Comparison of ENCODE assay signal across 29 cellular contexts in genomic region chr4:155523358-155523757, GRCh38.
DNase-seq lines count a peak whose midpoint lies in the region; ATAC-seq and TF ChIP-seq lines count a peak whose summit lies in the region.
"Had no signal": no experiment of that assay in that cellular context is flagged by ENCODE, and none has a peak within 500 bp of the region (broad histone marks: within the 10 kb centered on the region; RNA-seq: fewer than 3 reads in every experiment).

No MANE protein-coding gene starts in this region.

- ATAC-seq in left cardiac atrium (no peak), GM21717 (IDR thresholded peaks at IDR 0.05; ENCODE audit: unreplicated experiment) (no peak)
- ATAC-seq: A549, PC-3, SK-N-SH treated with all-trans-retinoic acid at 6 μM for 48 hours had no signal

- H3K9me3 ChIP-seq in left ventricle myocardium inferior (replicated peaks) (peaks cover 13% of the 10 kb centered on the region), esophagus muscularis mucosa (no peaks in the 10 kb centered on the region)
- H3K9me3 ChIP-seq: A549, HAP-1, SJCRH30 had no signal

- no peak for TF ChIP-seq EP300 in esophagus muscularis mucosa (IDR thresholded peaks at IDR 0.05)

- H3K4me3 Mint-ChIP-seq in nephron: no peak overlapping the region
- no peak overlapping the region for H3K4me3 Mint-ChIP-seq in activated naive CD8-positive, alpha-beta T cell treated with anti-CD3 and anti-CD28 coated beads for 36 hours
- H3K4me3 Mint-ChIP-seq: CD4-positive, alpha-beta memory T cell; HFFc6; IgD-negative memory B cell had no signal

- peak overlapping the region; percentile 48 to 89 (median 88) for H3K27ac Mint-ChIP-seq in nephron
- H3K27ac Mint-ChIP-seq in activated naive CD8-positive, alpha-beta T cell treated with anti-CD3 and anti-CD28 coated beads for 36 hours: no peak overlapping the region
- H3K27ac Mint-ChIP-seq: CD4-positive, alpha-beta memory T cell; HFFc6; IgD-negative memory B cell had no signal

- no peak overlapping the region for H3K4me3 ChIP-seq in left ventricle myocardium inferior
- H3K4me3 ChIP-seq in esophagus muscularis mucosa: no peak overlapping the region
- H3K4me3 ChIP-seq: A549, HAP-1, SJCRH30 had no signal

- H3K9me3 Mint-ChIP-seq in nephron: peaks cover 17% of the 10 kb centered on the region
- H3K9me3 Mint-ChIP-seq in activated naive CD8-positive, alpha-beta T cell treated with anti-CD3 and anti-CD28 coated beads for 36 hours: peaks cover 7% of the 10 kb centered on the region

- DNase-seq in left ventricle myocardium inferior (no peak), left cardiac atrium (no peak), esophagus muscularis mucosa (ENCODE audit: extremely low spot score) (no peak), cortex of kidney (lab: John Stamatoyannopoulos, UW) (no peak)
- DNase-seq in activated naive CD8-positive, alpha-beta T cell treated with anti-CD3 and anti-CD28 coated beads for 36 hours: no peak
- DNase-seq: C1 segment of cervical spinal cord; CD4-positive, alpha-beta memory T cell; COR-L47; DMS79 treated with DMSO at 0.1 percent for 48 hours; GF-D8; GOT3; HFFc6; NCI-H1092; NCI-H1436; NCI-H187; NCI-H2081 treated with DMSO at 0.1 percent for 48 hours; NCI-H446; NCI-H524 treated with DMSO at 0.1 percent for 48 hours; NCI-H774; NK-92 treated with Interleukin-12 subunit alpha and Interleukin-12 subunit beta, amount 100 ng/mL, for 24 hours; PC-3; SJCRH30 had no signal

- TF ChIP-seq POLR2A in esophagus muscularis mucosa (IDR thresholded peaks at IDR 0.05; ENCODE audit: low read depth): no peak

- no peaks in the 10 kb centered on the region for H3K36me3 Mint-ChIP-seq in nephron (ENCODE audit: low read depth)
- no peaks in the 10 kb centered on the region for H3K36me3 Mint-ChIP-seq in activated naive CD8-positive, alpha-beta T cell treated with anti-CD3 and anti-CD28 coated beads for 36 hours
- H3K36me3 Mint-ChIP-seq: CD4-positive, alpha-beta memory T cell had no signal

- H3K27me3 Mint-ChIP-seq in nephron (ENCODE audit: low read depth): no peaks in the 10 kb centered on the region
- H3K27me3 Mint-ChIP-seq in activated naive CD8-positive, alpha-beta T cell treated with anti-CD3 and anti-CD28 coated beads for 36 hours: no peaks in the 10 kb centered on the region

- intact Hi-C loops in left ventricle myocardium inferior (cut with micrococcal nuclease): no loop called here
- intact Hi-C loops in left cardiac atrium (cut with DNase I): no loop called here
- intact Hi-C loops in esophagus muscularis mucosa (cut with DNase I): loop anchor here (10.0 kb wide), 1 partner anchor 231 kb away; the partner anchor contains the start of gene GUCY1B1

- H3K4me1 ChIP-seq in left ventricle myocardium inferior (peaks cover 29% of the 10 kb centered on the region), esophagus muscularis mucosa (peaks cover 9 to 43% (median 34%) of the 10 kb centered on the region in 4 donors)
- H3K4me1 ChIP-seq: A549, HAP-1, SJCRH30 had no signal

- TF ChIP-seq CTCF in left ventricle myocardium inferior (IDR thresholded peaks at IDR 0.05; ENCODE audit: borderline replicate concordance): no peak
- TF ChIP-seq CTCF in esophagus muscularis mucosa (IDR thresholded peaks at IDR 0.05): no peak
- no peak for TF ChIP-seq CTCF in nephron (IDR thresholded peaks at IDR 0.05; ENCODE audit: unreplicated experiment in 3 of 3)

- peak overlapping the region; percentile 52 for H3K27ac ChIP-seq in left ventricle myocardium inferior (replicated peaks)
- peak overlapping the region in 3 of 4 donors; percentile 7 to 24 (median 15) for H3K27ac ChIP-seq in esophagus muscularis mucosa (replicated peaks in 1 of 4)
- H3K27ac ChIP-seq: A549, KMS-11, SJCRH30 had no signal

- H3K36me3 ChIP-seq in left ventricle myocardium inferior (no peaks in the 10 kb centered on the region), esophagus muscularis mucosa (no peaks in the 10 kb centered on the region)
- H3K36me3 ChIP-seq: HAP-1, SJCRH30 had no signal

- H3K27me3 ChIP-seq in left ventricle myocardium inferior (ENCODE audit: low read depth): no peaks in the 10 kb centered on the region
- H3K27me3 ChIP-seq in esophagus muscularis mucosa: no peaks in the 10 kb centered on the region
- H3K27me3 ChIP-seq: SJCRH30 had no signal

- H3K4me1 Mint-ChIP-seq in nephron: peaks cover 38% of the 10 kb centered on the region
- H3K4me1 Mint-ChIP-seq in activated naive CD8-positive, alpha-beta T cell treated with anti-CD3 and anti-CD28 coated beads for 36 hours: peaks cover 6% of the 10 kb centered on the region
- H3K4me1 Mint-ChIP-seq: CD4-positive, alpha-beta memory T cell; IgD-negative memory B cell had no signal

- 55% methylated on average over 2 of the region's 2 CpGs for WGBS in esophagus muscularis mucosa
